ENCODE assay signal across 8 cellular contexts in the genomic region with DNA sequence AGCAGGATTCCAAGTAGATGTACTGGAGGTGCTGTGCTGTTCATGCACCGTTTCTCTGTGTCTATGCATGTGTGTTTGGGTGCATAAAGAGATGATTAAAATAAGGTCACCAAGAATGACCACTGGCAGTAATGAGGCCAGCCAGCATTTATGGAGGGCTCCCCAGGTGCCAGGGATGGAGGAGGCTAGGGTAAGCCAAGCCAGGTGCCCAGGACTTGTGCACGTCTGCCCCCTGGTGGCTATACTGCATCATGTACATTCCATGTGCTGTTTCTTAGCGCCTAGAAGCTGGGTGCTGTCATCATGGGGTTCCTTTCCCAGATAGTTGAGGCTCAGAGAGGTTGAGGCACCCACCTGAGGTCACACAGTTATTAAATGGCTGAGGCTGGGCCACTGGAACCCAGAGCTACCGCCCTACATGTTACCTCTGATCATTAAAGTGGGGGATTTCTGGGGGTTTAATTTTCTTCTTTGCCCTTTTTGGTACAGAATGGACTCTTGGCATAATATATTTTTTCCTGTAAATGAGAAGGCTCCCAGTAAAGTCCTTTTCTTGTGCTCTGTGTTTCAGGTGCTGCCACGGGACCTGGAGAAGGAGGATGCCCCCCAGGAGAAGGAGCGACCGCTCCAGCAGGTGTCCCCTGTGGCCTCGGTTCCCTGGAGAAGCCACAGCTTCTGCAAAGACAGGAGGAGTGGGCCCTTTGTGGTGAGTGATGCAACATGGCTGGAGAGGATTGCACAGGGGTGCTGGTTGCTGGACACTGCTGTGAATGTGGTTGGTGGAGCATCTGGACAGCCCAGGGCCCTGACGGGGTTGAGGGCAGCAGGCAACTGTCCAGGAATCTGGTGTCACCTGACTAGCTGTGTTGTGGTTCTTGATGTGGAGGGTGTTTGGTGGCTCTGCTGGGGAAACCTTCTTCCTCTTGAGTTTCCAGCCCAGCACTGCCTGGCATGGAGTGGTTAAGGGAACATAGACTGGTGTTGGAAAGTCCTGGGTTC.
DNase-seq lines count a peak whose midpoint lies in the region; ATAC-seq and TF ChIP-seq lines count a peak whose summit lies in the region.

No MANE protein-coding gene starts in this region.

- H3K4me3 ChIP-seq in GM06990 (replicated peaks; ENCODE audit: low read depth, low read length) (no peak overlapping the region), MM.1S (ENCODE audit: low read length) (no peak overlapping the region), smooth muscle cell (no peak overlapping the region)

- H3K79me2 ChIP-seq in MM.1S (ENCODE audit: low read length) (no peaks in the 10 kb centered on the region), smooth muscle cell (ENCODE audit: low read depth) (no peaks in the 10 kb centered on the region)

- H3K4me3 Mint-ChIP-seq in T-helper 17 cell = no peak overlapping the region

- no peak overlapping the region for H3K4me2 ChIP-seq in MM.1S (ENCODE audit: low read depth, low read length)
- no peak overlapping the region for H3K4me2 ChIP-seq in smooth muscle cell

- H3F3A ChIP-seq in MM.1S (ENCODE audit: insufficient read depth, low read length) (no peaks in the 10 kb centered on the region), smooth muscle cell (ENCODE audit: low read depth) (no peaks in the 10 kb centered on the region)

- H3K27me3 Mint-ChIP-seq in T-helper 17 cell = peaks cover 7% of the 10 kb centered on the region

- WGBS in smooth muscle cell (ENCODE audit: low lambda C conversion rate) = 70% methylated on average over 9 of the region's 9 CpGs

- H3K4me1 ChIP-seq in MM.1S (ENCODE audit: low read length) (no peaks in the 10 kb centered on the region), smooth muscle cell (ENCODE audit: low read depth) (no peaks in the 10 kb centered on the region)

- H3K4me1 Mint-ChIP-seq in T-helper 17 cell = peaks cover 3% of the 10 kb centered on the region

- no peak for DNase-seq in GM06990 (ENCODE audit: extremely low read depth, insufficient read length)
- peak; percentile 70 for DNase-seq in MM.1S
- peak; percentile 49 to 64 (median 50) for DNase-seq in T-helper 17 cell
- DNase-seq in anterior cingulate cortex (lab: John Stamatoyannopoulos, UW) = peak in 49 of 58 donors; percentile 7 to 81 (median 42)
- DNase-seq in hepatic stellate cell (ENCODE audit: low spot score) = peak; percentile 72
- DNase-seq in smooth muscle cell (lab: John Stamatoyannopoulos, UW; ENCODE audit: unreplicated experiment) = no peak

- H2AFZ ChIP-seq in MM.1S (ENCODE audit: low read length) (no peak overlapping the region), smooth muscle cell (ENCODE audit: low read depth) (no peak overlapping the region)

- H4K20me1 ChIP-seq in MM.1S (ENCODE audit: insufficient read depth, low read length) = no peaks in the 10 kb centered on the region
- H4K20me1 ChIP-seq in smooth muscle cell (ENCODE audit: low read depth) = no peaks in the 10 kb centered on the region

- H3K9me2 ChIP-seq in MM.1S (replicated peaks; ENCODE audit: insufficient read depth, low read length) = no peaks in the 10 kb centered on the region

- ATAC-seq in T-helper 17 cell (peak; percentile 89), GM18867 (IDR thresholded peaks at IDR 0.05; ENCODE audit: unreplicated experiment) (no peak), GM21526 (IDR thresholded peaks at IDR 0.05; ENCODE audit: low FRiP score, unreplicated experiment) (no peak)

- H3K9ac ChIP-seq in MM.1S (ENCODE audit: low read length) (no peak overlapping the region), smooth muscle cell (ENCODE audit: low read depth) (no peak overlapping the region)

- H3K27me3 ChIP-seq in GM06990 (replicated peaks; ENCODE audit: control insufficient read depth, insufficient read depth, low read length) = no peaks in the 10 kb centered on the region
- no peaks in the 10 kb centered on the region; the same call in 1 of the 2 replicates for H3K27me3 ChIP-seq in MM.1S (replicated peaks; ENCODE audit: insufficient read depth, low read length)
- no peaks in the 10 kb centered on the region for H3K27me3 ChIP-seq in smooth muscle cell (ENCODE audit: low read depth)

- no peak overlapping the region for H3K27ac Mint-ChIP-seq in T-helper 17 cell

- H3K36me3 ChIP-seq in GM06990 (ENCODE audit: control insufficient read depth, insufficient read depth, low read length) (no peaks in the 10 kb centered on the region), MM.1S (replicated peaks; ENCODE audit: insufficient read depth, low read length) (no peaks in the 10 kb centered on the region), smooth muscle cell (ENCODE audit: low read depth) (no peaks in the 10 kb centered on the region)

- TF ChIP-seq CTCF in GM06990 (IDR thresholded peaks at IDR 0.05; ENCODE audit: insufficient read depth, low read length, poor library complexity, severe bottlenecking) (peak; percentile 87), MM.1S (IDR thresholded peaks at IDR 0.05; ENCODE audit: low read length) (peak; percentile 87), smooth muscle cell (IDR thresholded peaks at IDR 0.05; ENCODE audit: borderline replicate concordance, insufficient read depth, poor library complexity, severe bottlenecking) (peak; percentile 94)

- H3K36me3 Mint-ChIP-seq in T-helper 17 cell (ENCODE audit: low read depth) = peaks cover 2% of the 10 kb centered on the region

- H3K9me3 ChIP-seq in MM.1S (replicated peaks; ENCODE audit: insufficient read depth, low read length) (no peaks in the 10 kb centered on the region), T-helper 17 cell (ENCODE audit: control insufficient read depth, low read length, poor library complexity, severe bottlenecking) (no peaks in the 10 kb centered on the region), smooth muscle cell (replicated peaks; ENCODE audit: low read depth) (no peaks in the 10 kb centered on the region)

- no peak overlapping the region for H3K27ac ChIP-seq in MM.1S (ENCODE audit: low read length)
- no peak overlapping the region for H3K27ac ChIP-seq in smooth muscle cell (ENCODE audit: low read depth)

Comparison
In these comparisons a context has a peak if more than half of its experiments do, and no peak if none do; other contexts are left out.
1. DNase-seq: peak in MM.1S (single experiment), T-helper 17 cell (3 of 3), anterior cingulate cortex (49 of 58) and hepatic stellate cell (single experiment); none in GM06990 (single experiment) and smooth muscle cell (single experiment).
2. Peak in every context shown above with its lines, with median percentiles within 50 percentile points of each other: CTCF ChIP-seq.